Comparison of ENCODE assay signal across 28 cellular contexts in the genomic region with DNA sequence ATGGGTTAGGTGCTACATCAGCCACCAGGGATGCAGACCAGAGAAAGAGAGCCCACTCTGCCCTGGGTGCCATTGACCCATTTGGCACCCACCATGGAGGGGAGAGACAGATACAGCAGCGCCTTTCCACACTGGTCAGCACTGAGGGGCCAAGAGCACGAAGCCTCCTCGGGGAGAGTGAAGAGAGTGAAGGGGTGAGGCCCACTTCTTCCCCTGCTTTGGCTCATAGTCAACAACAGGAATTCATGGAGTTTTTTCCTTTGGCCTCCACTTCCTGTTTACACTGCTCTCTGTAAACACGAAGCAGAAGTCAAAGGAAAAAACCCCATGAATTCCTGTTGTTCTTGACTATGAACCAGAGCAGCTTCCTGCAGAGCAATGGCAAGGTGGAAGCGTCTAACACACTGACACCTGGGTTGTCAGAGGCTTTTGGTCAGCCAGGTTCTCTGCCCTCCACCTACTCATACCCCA.
"Had no signal": no experiment of that assay in that cellular context is flagged by ENCODE, and none has a peak within 500 bp of the region (broad histone marks: within the 10 kb centered on the region; RNA-seq: fewer than 3 reads in every experiment).

No MANE protein-coding gene starts in this region.

- H3K27me3 ChIP-seq: heart right ventricle, ovary had no signal

- ATAC-seq: activated CD8-positive, alpha-beta T cell treated with anti-CD3 and anti-CD28 coated beads for 36 hours; activated naive CD8-positive, alpha-beta T cell treated with anti-CD3 and anti-CD28 coated beads, Interleukin-2, amount 50 U/mL, for 24 hours; activated T-cell treated with anti-CD3 and anti-CD28 coated beads, Interleukin-2, amount 50 U/mL, for 4 hours; activated T-helper 17 cell treated with anti-CD3 and anti-CD28 coated beads, Interleukin-2, amount 50 U/mL, for 72 hours; heart right ventricle; sciatic nerve had no signal

- H3K4me3 ChIP-seq: heart right ventricle, left ventricle myocardium inferior, lung, ovary, skin epidermis had no signal

- H3K27ac Mint-ChIP-seq: activated CD8-positive, alpha-beta T cell treated with anti-CD3 and anti-CD28 coated beads for 36 hours; activated naive CD4-positive, alpha-beta T cell treated with anti-CD3 and anti-CD28 coated beads, Interleukin-2, amount 50 U/mL, for 24 hours; activated naive CD8-positive, alpha-beta T cell treated with anti-CD3 and anti-CD28 coated beads, Interleukin-2, amount 50 U/mL, for 24 hours; activated T-helper 17 cell treated with anti-CD3 and anti-CD28 coated beads, Interleukin-2, amount 50 U/mL, for 72 hours; dendritic cell treated with granulocyte-macrophage colony-stimulating factor and Interleukin-4, amounts not matched to agents 40 ng/mL and 50 ng/mL, for 4 days; mesothelial cell of epicardium; nephron progenitor cell; progenitor cell of endocrine pancreas; stimulated activated naive CD8-positive, alpha-beta T cell treated with anti-CD3 and anti-CD28 coated beads, Interleukin-15, Interleukin-2, amounts not matched to agents 100 ng/mL and 50 ng/mL, for 24 hours had no signal

- H3K4me1 Mint-ChIP-seq: activated T-helper 17 cell treated with anti-CD3 and anti-CD28 coated beads, Interleukin-2, amount 50 U/mL, for 72 hours; mesothelial cell of epicardium; naive B cell had no signal

- H3K4me3 Mint-ChIP-seq: activated CD8-positive, alpha-beta T cell treated with anti-CD3 and anti-CD28 coated beads for 36 hours; activated naive CD4-positive, alpha-beta T cell treated with anti-CD3 and anti-CD28 coated beads, Interleukin-2, amount 50 U/mL, for 24 hours; activated naive CD8-positive, alpha-beta T cell treated with anti-CD3 and anti-CD28 coated beads, Interleukin-2, amount 50 U/mL, for 24 hours; activated T-cell treated with anti-CD3 and anti-CD28 coated beads, Interleukin-2, amount 50 U/mL, for 4 hours; activated T-helper 17 cell treated with anti-CD3 and anti-CD28 coated beads, Interleukin-2, amount 50 U/mL, for 72 hours; dendritic cell treated with granulocyte-macrophage colony-stimulating factor and Interleukin-4, amounts not matched to agents 40 ng/mL and 50 ng/mL, for 4 days; mesothelial cell of epicardium; naive B cell; nephron progenitor cell; stimulated activated naive CD8-positive, alpha-beta T cell treated with anti-CD3 and anti-CD28 coated beads, Interleukin-15, Interleukin-2, amounts not matched to agents 100 ng/mL and 50 ng/mL, for 24 hours had no signal

- H3K36me3 ChIP-seq: ovary had no signal

- H3K27me3 Mint-ChIP-seq: activated CD8-positive, alpha-beta T cell treated with anti-CD3 and anti-CD28 coated beads for 36 hours; activated naive CD4-positive, alpha-beta T cell treated with anti-CD3 and anti-CD28 coated beads, Interleukin-2, amount 50 U/mL, for 24 hours; activated naive CD8-positive, alpha-beta T cell treated with anti-CD3 and anti-CD28 coated beads, Interleukin-2, amount 50 U/mL, for 24 hours; activated T-helper 17 cell treated with anti-CD3 and anti-CD28 coated beads, Interleukin-2, amount 50 U/mL, for 72 hours; dendritic cell treated with granulocyte-macrophage colony-stimulating factor and Interleukin-4, amounts not matched to agents 40 ng/mL and 50 ng/mL, for 4 days; naive B cell; progenitor cell of endocrine pancreas; stimulated activated naive CD8-positive, alpha-beta T cell treated with anti-CD3 and anti-CD28 coated beads, Interleukin-15, Interleukin-2, amounts not matched to agents 100 ng/mL and 50 ng/mL, for 24 hours had no signal

- H3K27ac ChIP-seq: heart right ventricle, left ventricle myocardium inferior, ovary, skin epidermis had no signal

- H3K9me3 Mint-ChIP-seq: activated naive CD4-positive, alpha-beta T cell treated with anti-CD3 and anti-CD28 coated beads, Interleukin-2, amount 50 U/mL, for 24 hours; mesothelial cell of epicardium had no signal

- DNase-seq: activated CD4-positive, alpha-beta T cell treated with anti-CD3 and anti-CD28 coated beads for 1 hour; activated CD4-positive, alpha-beta T cell treated with anti-CD3 and anti-CD28 coated beads, Interleukin-2, amount 50 U/mL, for 1 hour; activated CD8-positive, alpha-beta T cell treated with anti-CD3 and anti-CD28 coated beads for 36 hours; activated gamma-delta T cell treated with Interleukin-2 at 50 U/mL for 16 hours; activated naive CD8-positive, alpha-beta T cell treated with anti-CD3 and anti-CD28 coated beads, Interleukin-2, amount 50 U/mL, for 24 hours; activated T-cell treated with anti-CD3 and anti-CD28 coated beads, Interleukin-2, amount 50 U/mL, for 4 hours; amygdala; caudate nucleus; effector CD4-positive, alpha-beta T cell; foreskin fibroblast; heart right ventricle; left ventricle myocardium inferior; naive B cell; nephron progenitor cell; ovary; retina; stimulated activated CD4-positive, alpha-beta T cell treated with anti-CD3 and anti-CD28 coated beads, Interleukin-12 subunit alpha, Interleukin-12 subunit beta, amount 100 ng/mL, for 4 hours; stimulated activated CD4-positive, alpha-beta T cell treated with anti-CD3 and anti-CD28 coated beads, Interleukin-4, amount 100 ng/mL, for 1 hour; T-helper 2 cell had no signal

- H3K9me3 ChIP-seq: ovary had no signal
